In genomic region chr3:149332227-149332765, GRCh38 we compare ENCODE assay signal across 18 cellular contexts. TPM values are rescaled to one million over a fixed set of nuclear protein-coding genes. Genes with fewer than 3 reads are reported as not detected.
DNase-seq lines count a peak whose midpoint lies in the region; ATAC-seq and TF ChIP-seq lines count a peak whose summit lies in the region.
"Had no signal": no experiment of that assay in that cellular context is flagged by ENCODE, and none has a peak within 500 bp of the region (broad histone marks: within the 10 kb centered on the region; RNA-seq: fewer than 3 reads in every experiment).

No MANE protein-coding gene starts in this region.

- H2AFZ ChIP-seq in PC-3 (ENCODE audit: low read length) (peak overlapping the region; percentile 60), parathyroid adenoma (no peak overlapping the region), Karpas-422 (ENCODE audit: low read length) (no peak overlapping the region)

- ATAC-seq in PC-3 (no peak), esophagus mucosa (no peak), HG03159 (IDR thresholded peaks at IDR 0.05; ENCODE audit: unreplicated experiment) (no peak)
- ATAC-seq: stimulated activated naive CD8-positive, alpha-beta T cell treated with anti-CD3 and anti-CD28 coated beads, Interleukin-15, amount 100 ng/mL, for 72 hours had no signal

- H3F3A ChIP-seq in PC-3 (ENCODE audit: low read length, unreplicated experiment), result no peaks in the 10 kb centered on the region

- no peaks in the 10 kb centered on the region for H3K27me3 ChIP-seq in PC-3 (ENCODE audit: low read length)
- H3K27me3 ChIP-seq in parathyroid adenoma (ENCODE audit: control insufficient read depth, insufficient read depth, low read length), result no peaks in the 10 kb centered on the region
- no peaks in the 10 kb centered on the region for H3K27me3 ChIP-seq in Karpas-422 (ENCODE audit: low read length)
- H3K27me3 ChIP-seq: SJCRH30 had no signal

- H3K79me2 ChIP-seq in PC-3 (ENCODE audit: low read length) (no peaks in the 10 kb centered on the region), parathyroid adenoma (no peaks in the 10 kb centered on the region), Karpas-422 (ENCODE audit: low read length) (no peaks in the 10 kb centered on the region)

- POLR2A ChIA-PET in PC-3 (lab: Charles Lee; ENCODE audit: unreplicated experiment), result interaction anchor here (0.5 to 0.7 kb wide), 3 partner anchors 32 to 57 kb away, joined by 5 to 12 read pairs (median 10); partner anchors contain the start of gene TM4SF1
- POLR2A ChIA-PET in HEK293T (lab: Yijun Ruan, JAX), result no interaction called here

- no peaks in the 10 kb centered on the region for H3K36me3 ChIP-seq in PC-3 (ENCODE audit: low read depth, low read length)
- H3K36me3 ChIP-seq in parathyroid adenoma (ENCODE audit: control insufficient read depth, insufficient read depth, low read length), result no peaks in the 10 kb centered on the region
- H3K36me3 ChIP-seq in Karpas-422 (ENCODE audit: insufficient read depth, low read length), result no peaks in the 10 kb centered on the region
- H3K36me3 ChIP-seq: SJCRH30 had no signal

- intact Hi-C loops in PC-3 (cut with micrococcal nuclease), result no loop called here

- CTCF ChIA-PET in PC-3 (lab: Charles Lee), result interaction anchor here (2.1 kb wide), 1 partner anchor 212 kb away, joined by 7 read pairs; no protein-coding TSS in a partner anchor
- CTCF ChIA-PET in HEK293T (lab: Yijun Ruan, JAX), result interaction anchor here (0.6 kb wide), 1 partner anchor 148 kb away, joined by 4 read pairs; no protein-coding TSS in a partner anchor

- H3K9me3 ChIP-seq in PC-3 (ENCODE audit: low read length) (no peaks in the 10 kb centered on the region), parathyroid adenoma (ENCODE audit: control insufficient read depth, low read length) (no peaks in the 10 kb centered on the region), Karpas-422 (ENCODE audit: low read length) (no peaks in the 10 kb centered on the region)
- H3K9me3 ChIP-seq: Caco-2, SJCRH30 had no signal

- DNase-seq in EH (ENCODE audit: low read depth) (peak; percentile 52), PC-3 (no peak), fibroblast of gingiva (ENCODE audit: low read depth) (peak; percentile 16), HEK293T (ENCODE audit: extremely low spot score) (no peak), Karpas-422 (no peak)
- DNase-seq: activated CD4-positive, alpha-beta T cell treated with anti-CD3 and anti-CD28 coated beads, Interleukin-2, amount 10 ng/mL, durations not matched to agents 7 days and 5 days; activated naive CD4-positive, alpha-beta T cell treated with anti-CD3 and anti-CD28 coated beads, Interleukin-2, amount 10 ng/mL, durations not matched to agents 7 days and 5 days; Caco-2; effector CD4-positive, alpha-beta T cell; MM.1S; NCI-H187; NCI-H446 treated with DMSO at 0.1 percent for 48 hours; SJCRH30; stimulated activated naive CD8-positive, alpha-beta T cell treated with anti-CD3 and anti-CD28 coated beads, Interleukin-15, amount 100 ng/mL, for 72 hours had no signal

- H3K4me2 ChIP-seq in PC-3 (ENCODE audit: low read length) (no peak overlapping the region), parathyroid adenoma (ENCODE audit: low read length) (peak overlapping the region; percentile 22), Karpas-422 (ENCODE audit: low read depth, low read length, poor library complexity, severe bottlenecking) (no peak overlapping the region)

- H4K20me1 ChIP-seq in PC-3 (ENCODE audit: low read length), result no peaks in the 10 kb centered on the region
- H4K20me1 ChIP-seq in Karpas-422 (ENCODE audit: insufficient read depth, low read depth, low read length), result no peaks in the 10 kb centered on the region

- TF ChIP-seq CTCF in PC-3 (conservative IDR thresholded peaks at IDR 0.05; ENCODE audit: low read depth, low read length), result no peak
- no peak for TF ChIP-seq CTCF in parathyroid adenoma (IDR thresholded peaks at IDR 0.05)

- H3K9ac ChIP-seq in PC-3 (ENCODE audit: low read length), result no peak overlapping the region
- H3K9ac ChIP-seq in parathyroid adenoma, result no peak overlapping the region
- H3K9ac ChIP-seq in Karpas-422 (ENCODE audit: low read length), result no peak overlapping the region

- no peak overlapping the region for H3K4me3 ChIP-seq in PC-3 (ENCODE audit: low read length)
- H3K4me3 ChIP-seq in parathyroid adenoma (ENCODE audit: low read depth, low read length), result peak overlapping the region; percentile 24
- no peak overlapping the region for H3K4me3 ChIP-seq in Karpas-422 (ENCODE audit: low read length)
- H3K4me3 ChIP-seq: SJCRH30 had no signal

- peaks cover 41% of the 10 kb centered on the region for H3K4me1 ChIP-seq in PC-3 (ENCODE audit: insufficient read depth, low read length)
- no peaks in the 10 kb centered on the region for H3K4me1 ChIP-seq in parathyroid adenoma
- H3K4me1 ChIP-seq in Karpas-422 (ENCODE audit: low read length), result no peaks in the 10 kb centered on the region
- H3K4me1 ChIP-seq: Caco-2 had no signal

- H3K9me2 ChIP-seq in PC-3 (replicated peaks; ENCODE audit: low read length) (no peaks in the 10 kb centered on the region), Karpas-422 (replicated peaks; ENCODE audit: insufficient read depth, low read length) (no peaks in the 10 kb centered on the region)

- no TSS peak for BruUV-seq in PC-3 (replicated peaks; lab: Mats Ljungman, UMichigan)

- no peak overlapping the region for H3K27ac ChIP-seq in PC-3 (ENCODE audit: low read length)
- peak overlapping the region; percentile 34 for H3K27ac ChIP-seq in parathyroid adenoma
- no peak overlapping the region for H3K27ac ChIP-seq in Karpas-422 (ENCODE audit: low read length)
- H3K27ac ChIP-seq: SJCRH30 had no signal

TF ChIP-seq in HEK293T, 16 proteins besides CTCF, POLR2A, EP300 and RAD21:
- TF ChIP-seq NFRKB (IDR thresholded peaks at IDR 0.05), result no peak
- no peak for TF ChIP-seq ELF4 (IDR thresholded peaks at IDR 0.05)
- TF ChIP-seq CTBP1 (IDR thresholded peaks at IDR 0.05; ENCODE audit: borderline replicate concordance), result no peak
- TF ChIP-seq SP1 (IDR thresholded peaks at IDR 0.05), result no peak
- TF ChIP-seq LEF1 (IDR thresholded peaks at IDR 0.05; ENCODE audit: borderline replicate concordance), result no peak
- no peak for TF ChIP-seq FOXM1 (IDR thresholded peaks at IDR 0.05; ENCODE audit: borderline replicate concordance)
- no peak for TF ChIP-seq ARNT (IDR thresholded peaks at IDR 0.05)
- TF ChIP-seq HDGF (IDR thresholded peaks at IDR 0.05; ENCODE audit: borderline replicate concordance), result no peak
- TF ChIP-seq BHLHE40 (IDR thresholded peaks at IDR 0.05; ENCODE audit: borderline replicate concordance), result no peak
- no peak for TF ChIP-seq FOXA1 (IDR thresholded peaks at IDR 0.05)
- TF ChIP-seq SUZ12 (IDR thresholded peaks at IDR 0.05), result no peak
- no peak for TF ChIP-seq TARDBP (IDR thresholded peaks at IDR 0.05)
- no peak for TF ChIP-seq L3MBTL2 (conservative IDR thresholded peaks at IDR 0.05)
- TF ChIP-seq PKNOX1 (IDR thresholded peaks at IDR 0.05), result no peak
- TF ChIP-seq ZNF384 (IDR thresholded peaks at IDR 0.05), result no peak
- TF ChIP-seq FOXK2 (IDR thresholded peaks at IDR 0.05), result no peak

RNA-seq across cellular contexts. Expression of gene TM4SF18, which starts 1.1 kb away (rescaled TPM):
- total RNA-seq in PC-3 (2014; rRNA removed) (0.06 and 0.40 TPM in 2 replicates), esophagus mucosa (0.76 TPM)
- not detected in 2 replicates for total RNA-seq in Karpas-422 (2014; rRNA removed; shearing (Covaris generic); ENCODE audit: low replicate concordance)
- total RNA-seq: activated CD4-positive, alpha-beta T cell treated with anti-CD3 and anti-CD28 coated beads, Interleukin-2, amount 10 ng/mL, durations not matched to agents 7 days and 5 days; Caco-2; osteoblast; SJCRH30 had no signal

RNA-seq across cellular contexts. Expression of gene TM4SF1, which starts 45.2 kb away (rescaled TPM):
- total RNA-seq in PC-3 (2014; rRNA removed) (408 and 535 TPM in 2 replicates), esophagus mucosa (125 TPM)
- not detected in 2 replicates for total RNA-seq in Karpas-422 (2014; rRNA removed; shearing (Covaris generic); ENCODE audit: low replicate concordance)
- total RNA-seq: activated CD4-positive, alpha-beta T cell treated with anti-CD3 and anti-CD28 coated beads, Interleukin-2, amount 10 ng/mL, durations not matched to agents 7 days and 5 days had no signal

Comparison
In these comparisons a context has a peak if more than half of its experiments do, and no peak if none do; other contexts are left out.
1. DNase-seq: peak in EH (single experiment) and fibroblast of gingiva (single experiment); none in PC-3 (single experiment), HEK293T (single experiment) and Karpas-422 (single experiment).
2. RNA of gene TM4SF1, which starts 45.2 kb away (total RNA-seq): 408 to 535 TPM in PC-3 and 125 TPM in esophagus mucosa (single experiment); not detected in Karpas-422; every median in the first group is over 100 times any median in the second.